In genomic region chr4:118325443-118325842, GRCh38 we compare ENCODE assay signal across 26 cellular contexts. TPM values are rescaled to one million over a fixed set of nuclear protein-coding genes. Genes with fewer than 3 reads are reported as not detected.
DNase-seq lines count a peak whose midpoint lies in the region; ATAC-seq, FAIRE-seq and TF ChIP-seq lines count a peak whose summit lies in the region.
"Had no signal": no experiment of that assay in that cellular context is flagged by ENCODE, and none has a peak within 500 bp of the region (broad histone marks: within the 10 kb centered on the region; RNA-seq: fewer than 3 reads in every experiment).

No MANE protein-coding gene starts in this region.

- in situ Hi-C loops in GM23248 (cut with MboI), result no loop called here
- in situ Hi-C loops in K562 (cut with MboI), result no loop called here

- no peak for TF ChIP-seq RAD21 in K562 (CRISPR knock-in tag; conservative IDR thresholded peaks at IDR 0.05 in 1 of 2, IDR thresholded peaks at IDR 0.05 in 1 of 2)

- H3K9me3 ChIP-seq in GM23248 (ENCODE audit: low read depth), result no peaks in the 10 kb centered on the region
- no peaks in the 10 kb centered on the region for H3K9me3 ChIP-seq in K562 (replicated peaks; ENCODE audit: control insufficient read depth, insufficient read depth, low read depth, low read length)
- H3K9me3 ChIP-seq in CD4-positive, alpha-beta T cell (ENCODE audit: control insufficient read depth, low read length), result no peaks in the 10 kb centered on the region
- H3K9me3 ChIP-seq in Caco-2, result no peaks in the 10 kb centered on the region
- H3K9me3 ChIP-seq: BLaER1 treated with 17β-estradiol and CSF1 and Interleukin-3, amounts not matched to agents 10 nM and 100 nM had no signal

- H3K4me1 ChIP-seq in ACC112 (ENCODE audit: control insufficient read depth, insufficient read depth, low read length, unreplicated experiment), result peaks cover 17% of the 10 kb centered on the region
- H3K4me1 ChIP-seq in GM23248 (ENCODE audit: insufficient read depth), result peaks cover 24% of the 10 kb centered on the region
- no peaks in the 10 kb centered on the region for H3K4me1 ChIP-seq in K562 (replicated peaks in 1 of 2; ENCODE audit: control insufficient read depth in 2 of 2, insufficient read depth in 2 of 2, low read length in 2 of 2)
- no peaks in the 10 kb centered on the region for H3K4me1 ChIP-seq in Caco-2

- H3K9me3 Mint-ChIP-seq in CD4-positive, alpha-beta T cell, result no peaks in the 10 kb centered on the region
- no peaks in the 10 kb centered on the region for H3K9me3 Mint-ChIP-seq in Caco-2 (ENCODE audit: unreplicated experiment)
- H3K9me3 Mint-ChIP-seq: CD8-positive, alpha-beta T cell had no signal

- no peak for TF ChIP-seq CTCF in K562 (IDR thresholded peaks at IDR 0.05 in 2 of 3, conservative IDR thresholded peaks at IDR 0.05 in 1 of 3; ENCODE audit: insufficient read depth in 2 of 3, low read depth in 1 of 3, low read length in 3 of 3)
- no peak for TF ChIP-seq CTCF in fibroblast of the aortic adventitia (IDR thresholded peaks at IDR 0.05; ENCODE audit: insufficient read depth, low read length)
- TF ChIP-seq CTCF in CD4-positive, alpha-beta T cell (IDR thresholded peaks at IDR 0.05), result no peak
- no peak for TF ChIP-seq CTCF in Caco-2 (IDR thresholded peaks at IDR 0.05; ENCODE audit: insufficient read depth in 1 of 2, low read depth in 1 of 2, low read length in 1 of 2, severe bottlenecking in 1 of 2, unreplicated experiment in 1 of 2)

- no peak for TF ChIP-seq POLR2A in K562 (conservative IDR thresholded peaks at IDR 0.05)

- H3K79me2 ChIP-seq in ACC112 (ENCODE audit: control insufficient read depth, insufficient read depth, low read length, unreplicated experiment) (no peaks in the 10 kb centered on the region), GM23248 (ENCODE audit: insufficient read depth) (no peaks in the 10 kb centered on the region), K562 (ENCODE audit: control insufficient read depth, insufficient read depth, low read length) (no peaks in the 10 kb centered on the region)

- FAIRE-seq in K562 (lab: Jason Lieb, UNC), result no peak
- FAIRE-seq: A204.1, GM12892, H1 had no signal

- H2AFZ ChIP-seq in ACC112 (ENCODE audit: low read length, unreplicated experiment) (peak overlapping the region; percentile 42), GM23248 (no peak overlapping the region), K562 (ENCODE audit: low read depth, low read length) (no peak overlapping the region)

- peaks cover 8% of the 10 kb centered on the region for H3K27me3 Mint-ChIP-seq in CD4-positive, alpha-beta T cell
- H3K27me3 Mint-ChIP-seq in Caco-2 (ENCODE audit: insufficient read depth, unreplicated experiment), result peaks cover 7% of the 10 kb centered on the region

- no peaks in the 10 kb centered on the region for H4K20me1 ChIP-seq in GM23248 (ENCODE audit: insufficient read depth)
- no peaks in the 10 kb centered on the region for H4K20me1 ChIP-seq in K562 (replicated peaks; ENCODE audit: control insufficient read depth, insufficient read depth, low read length)
- H4K20me1 ChIP-seq: BLaER1 treated with 17β-estradiol and CSF1 and Interleukin-3, amounts not matched to agents 10 nM and 100 nM had no signal

- H3K27me3 ChIP-seq in ACC112 (ENCODE audit: insufficient read depth, low read length) (no peaks in the 10 kb centered on the region), GM23248 (replicated peaks; ENCODE audit: insufficient read depth) (no peaks in the 10 kb centered on the region), K562 (ENCODE audit: control insufficient read depth in 2 of 2, insufficient read depth in 2 of 2, low read length in 2 of 2) (no peaks in the 10 kb centered on the region), Caco-2 (replicated peaks; ENCODE audit: control insufficient read depth, insufficient read depth, low read length) (no peaks in the 10 kb centered on the region)
- peaks cover 3% of the 10 kb centered on the region for H3K27me3 ChIP-seq in CD4-positive, alpha-beta T cell (ENCODE audit: control insufficient read depth, insufficient read depth, low read length)
- H3K27me3 ChIP-seq: BLaER1 treated with 17β-estradiol and CSF1 and Interleukin-3, amounts not matched to agents 10 nM and 100 nM had no signal

- no peaks in the 10 kb centered on the region for H3K36me3 ChIP-seq in ACC112 (ENCODE audit: insufficient read depth, low read length)
- H3K36me3 ChIP-seq in GM23248 (ENCODE audit: low read depth), result no peaks in the 10 kb centered on the region
- H3K36me3 ChIP-seq in K562 (ENCODE audit: control insufficient read depth, insufficient read depth, low read length), result no peaks in the 10 kb centered on the region
- H3K36me3 ChIP-seq in Caco-2 (ENCODE audit: control insufficient read depth, insufficient read depth, low read length), result no peaks in the 10 kb centered on the region
- H3K36me3 ChIP-seq: BLaER1 treated with 17β-estradiol and CSF1 and Interleukin-3, amounts not matched to agents 10 nM and 100 nM had no signal

- CTCF ChIA-PET in K562 (lab: Yijun Ruan, JAX; ENCODE audit: low intra/inter-chr PET ratio), result no interaction called here
- CTCF ChIA-PET in CD4-positive, alpha-beta T cell (lab: Charles Lee), result no interaction called here
- CTCF ChIA-PET in Caco-2 (lab: Charles Lee), result no interaction called here

- no peak for ATAC-seq in K562
- no peak for ATAC-seq in CD4-positive, alpha-beta T cell (ENCODE audit: poor library complexity)
- ATAC-seq: CD8-positive, alpha-beta T cell; HCT116; SK-N-SH treated with all-trans-retinoic acid at 6 μM for 48 hours had no signal

- no peak overlapping the region for H3K4me2 ChIP-seq in GM23248 (ENCODE audit: unreplicated experiment)
- H3K4me2 ChIP-seq in K562 (ENCODE audit: insufficient read depth, low read length), result no peak overlapping the region
- H3K4me2 ChIP-seq: BLaER1 treated with 17β-estradiol and CSF1 and Interleukin-3, amounts not matched to agents 10 nM and 100 nM had no signal

- H3K9me1 ChIP-seq in K562 (ENCODE audit: control insufficient read depth, insufficient read depth, low read length), result no peaks in the 10 kb centered on the region

- peaks cover 14% of the 10 kb centered on the region for H3F3A ChIP-seq in GM23248 (ENCODE audit: insufficient read depth)

- H3K4me3 ChIP-seq in ACC112 (ENCODE audit: low read depth, low read length), result no peak overlapping the region
- H3K4me3 ChIP-seq in GM23248, result no peak overlapping the region
- no peak overlapping the region for H3K4me3 ChIP-seq in K562
- no peak overlapping the region for H3K4me3 ChIP-seq in fibroblast of the aortic adventitia (ENCODE audit: low read depth, low read length)
- no peak overlapping the region for H3K4me3 ChIP-seq in Caco-2 (ENCODE audit: low read depth, low read length)
- H3K4me3 ChIP-seq: BLaER1 treated with 17β-estradiol and CSF1 and Interleukin-3, amounts not matched to agents 10 nM and 100 nM had no signal

- TF ChIP-seq EP300 in K562 (IDR thresholded peaks at IDR 0.05; ENCODE audit: low read length), result no peak

- BruUV-seq in K562 (replicated peaks; lab: Mats Ljungman, UMichigan), result no TSS peak
- BruUV-seq in Caco-2 (replicated peaks; lab: Mats Ljungman, UMichigan), result no TSS peak

- no peak overlapping the region for H3K4me3 Mint-ChIP-seq in CD4-positive, alpha-beta T cell
- H3K4me3 Mint-ChIP-seq in Caco-2 (ENCODE audit: unreplicated experiment), result no peak overlapping the region
- H3K4me3 Mint-ChIP-seq: CD8-positive, alpha-beta T cell had no signal

- H3K9ac ChIP-seq in GM23248, result no peak overlapping the region
- H3K9ac ChIP-seq in K562 (ENCODE audit: insufficient read depth in 1 of 2, low read depth in 2 of 2, low read length in 2 of 2), result no peak overlapping the region
- H3K9ac ChIP-seq: BLaER1 treated with 17β-estradiol and CSF1 and Interleukin-3, amounts not matched to agents 10 nM and 100 nM had no signal

- no peaks in the 10 kb centered on the region for H3K36me3 Mint-ChIP-seq in CD4-positive, alpha-beta T cell (ENCODE audit: low read depth)
- H3K36me3 Mint-ChIP-seq in Caco-2 (ENCODE audit: insufficient read depth, unreplicated experiment), result no peaks in the 10 kb centered on the region
- H3K36me3 Mint-ChIP-seq: CD8-positive, alpha-beta T cell had no signal

- intact Hi-C loops in K562 (cut with micrococcal nuclease) (no loop called here), Caco-2 (cut with micrococcal nuclease; ENCODE audit: unreplicated experiment) (no loop called here)
- intact Hi-C loops in CD4-positive, alpha-beta T cell (cut with DNase I, micrococcal nuclease), result no loop called here

- WGBS in GM23248 (ENCODE audit: low coverage in 1 of 2, low lambda C conversion rate in 2 of 2, missing lambda C conversion rate in 2 of 2), 2 experiments, result 33 to 46% methylated on average over 1 of the region's 1 CpG
- WGBS in K562 (ENCODE audit: insufficient coverage, low coverage, missing lambda C conversion rate), result 8% methylated on average over 1 of the region's 1 CpG

- H3K4me1 Mint-ChIP-seq in CD4-positive, alpha-beta T cell (ENCODE audit: low read depth), result no peaks in the 10 kb centered on the region
- no peaks in the 10 kb centered on the region for H3K4me1 Mint-ChIP-seq in Caco-2 (ENCODE audit: low read depth, unreplicated experiment)

- H3K27ac Mint-ChIP-seq in CD4-positive, alpha-beta T cell, result no peak overlapping the region
- no peak overlapping the region for H3K27ac Mint-ChIP-seq in Caco-2 (ENCODE audit: unreplicated experiment)
- H3K27ac Mint-ChIP-seq: CD8-positive, alpha-beta T cell had no signal

- H3K27ac ChIP-seq in ACC112 (ENCODE audit: low read depth, low read length), result no peak overlapping the region
- no peak overlapping the region for H3K27ac ChIP-seq in GM23248
- no peak overlapping the region for H3K27ac ChIP-seq in K562 (ENCODE audit: extremely low read depth, low read depth, low read length)
- H3K27ac ChIP-seq in CD4-positive, alpha-beta T cell (ENCODE audit: low read depth, low read length), result no peak overlapping the region
- H3K27ac ChIP-seq: BLaER1 treated with 17β-estradiol and CSF1 and Interleukin-3, amounts not matched to agents 10 nM and 100 nM had no signal

- H3K9me2 ChIP-seq in GM23248 (ENCODE audit: insufficient read depth), result no peaks in the 10 kb centered on the region

- POLR2A ChIA-PET in K562 (lab: Yijun Ruan, JAX) (no interaction called here), Caco-2 (lab: Charles Lee) (no interaction called here)
- POLR2A ChIA-PET in CD4-positive, alpha-beta T cell (lab: Charles Lee), result interaction anchor here (1.4 kb wide), 1 partner anchor 46 kb away, joined by 3 read pairs; no protein-coding TSS in a partner anchor

- DNase-seq in GM23248 (peak; percentile 34), K562 (ENCODE audit: extremely low read depth in 1 of 4, low spot score in 3 of 4) (no peak), fibroblast of the aortic adventitia (ENCODE audit: low read depth) (peak; percentile 30), Caco-2 (no peak)
- DNase-seq in CD4-positive, alpha-beta T cell, result no peak
- DNase-seq in activated CD8-positive, alpha-beta memory T cell treated with anti-CD3 and anti-CD28 coated beads, Interleukin-2, amount 50 U/mL, for 48 hours, result no peak
- DNase-seq in stimulated activated CD4-positive, alpha-beta T cell treated with anti-CD3 and anti-CD28 coated beads, Interleukin-15, amount 100 ng/mL, for 24 hours, result no peak
- DNase-seq: Calu3; CD8-positive, alpha-beta T cell; DMS153; MM.1S; NCI-H1105; NCI-H146; NCI-H2029 treated with DMSO at 0.1 percent for 48 hours; NCI-H345; NCI-H524; NCI-H774; NK-92 treated with Interleukin-12 subunit alpha and Interleukin-12 subunit beta, amount 100 ng/mL, for 24 hours had no signal

RNA-seq across cellular contexts. Expression of gene PRSS12, which starts 27.4 kb away (rescaled TPM):
- 30.0 and 33.6 TPM in 2 replicates for total RNA-seq in GM23248 (2014; rRNA removed; shearing (Covaris generic))
- polyA plus RNA-seq in GM23248 (2016; fragmentation: Nextera tagmentation; extraction: Ambion mirVana), result 10.0 and 10.2 TPM in 2 replicates
- 0.05 TPM in 1 of 2 replicates, not detected in the other for total RNA-seq in K562 (2011; cell fraction: chromatin; rRNA removed; ENCODE audit: low replicate concordance)
- not detected in 2 replicates for total RNA-seq in K562 (2011; cell fraction: nucleolus; rRNA removed)
- total RNA-seq in K562 (2011; cell fraction: nucleoplasm; rRNA removed), result not detected in 2 replicates
- 0.09 TPM in 1 of 2 replicates, not detected in the other for total RNA-seq in K562 (2014; rRNA removed)
- not detected in 2 replicates for total RNA-seq in K562 (2014; rRNA removed; fragmentation: Illumina TruSeq; extraction: Trizol)
- total RNA-seq in K562 (2015; rRNA removed; fragmentation: Illumina TruSeq; extraction: Trizol), result not detected in 2 replicates
- total RNA-seq in K562 (2021), result 0.13 TPM in 1 of 2 replicates, not detected in the other
- polyA plus RNA-seq in K562 (2011; rRNA removed), result 0.03 TPM in 1 of 2 replicates, not detected in the other
- polyA plus RNA-seq in K562 (2011; cell fraction: cytosol; rRNA removed), result not detected in 2 replicates
- not detected in 2 replicates for polyA plus RNA-seq in K562 (2011; cell fraction: nucleus; rRNA removed)
- 0.04 and 0.05 TPM in 2 replicates for polyA plus RNA-seq in K562 (2012)
- polyA plus RNA-seq in K562 (2014; fragmentation: Illumina TruSeq; extraction: Trizol), result not detected in 2 replicates
- polyA plus RNA-seq in K562 (2014; fragmentation: Nextera tagmentation; extraction: Ambion mirVana), result under 1 TPM; 0.06 to 0.11 TPM
- polyA plus RNA-seq in K562 (2014; rRNA removed), result not detected in 2 replicates
- polyA minus RNA-seq in K562 (2011; rRNA and poly(A)+ RNA removed), result not detected in 2 replicates
- not detected in 2 replicates for polyA minus RNA-seq in K562 (2011; cell fraction: cytosol; rRNA and poly(A)+ RNA removed)
- 0.11 TPM in 1 of 2 replicates, not detected in the other for polyA minus RNA-seq in K562 (2011; cell fraction: nucleus; rRNA and poly(A)+ RNA removed)
- total RNA-seq in fibroblast of the aortic adventitia (ENCODE audit: low replicate concordance), result 4.7 and 27.1 TPM in 2 replicates
- not detected for total RNA-seq in CD4-positive, alpha-beta T cell
- 0.25 and 1.6 TPM in 2 replicates for total RNA-seq in Caco-2 (2022)
- total RNA-seq: CD8-positive, alpha-beta T cell; G401 had no signal

Comparison
In these comparisons a context has a peak if more than half of its experiments do, and no peak if none do; other contexts are left out.
1. DNase-seq: peak in GM23248 (single experiment) and fibroblast of the aortic adventitia (single experiment); none in K562 (0 of 4), CD4-positive, alpha-beta T cell (0 of 10), activated CD8-positive, alpha-beta memory T cell treated with anti-CD3 and anti-CD28 coated beads, Interleukin-2, amount 50 U/mL, for 48 hours (single experiment), stimulated activated CD4-positive, alpha-beta T cell treated with anti-CD3 and anti-CD28 coated beads, Interleukin-15, amount 100 ng/mL, for 24 hours (single experiment) and Caco-2 (0 of 2).